21 cellular contexts compared by ENCODE assay signal in the genomic region with DNA sequence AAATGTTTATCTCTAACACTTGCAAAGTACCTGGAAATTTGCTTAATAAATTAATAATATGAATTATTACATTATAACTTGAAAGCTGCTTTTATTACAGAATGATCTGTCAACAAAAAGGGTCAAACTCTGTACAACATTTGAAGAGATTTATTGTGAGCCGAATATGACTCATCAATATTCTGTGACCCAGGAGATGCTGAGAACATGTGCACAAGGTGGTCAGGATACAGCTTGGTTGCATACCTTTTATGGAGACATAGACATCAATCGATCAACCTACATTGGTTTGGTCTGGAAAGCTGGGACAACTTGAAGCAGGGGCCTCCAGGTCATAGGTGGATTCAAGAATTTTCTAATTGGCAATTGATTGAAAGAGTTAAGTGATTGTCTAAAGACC.
"Had no signal": no experiment of that assay in that cellular context is flagged by ENCODE, and none has a peak within 500 bp of the region (broad histone marks: within the 10 kb centered on the region; RNA-seq: fewer than 3 reads in every experiment).

No MANE protein-coding gene starts in this region.

- H3K4me3 ChIP-seq: Peyer's patch, SJCRH30 had no signal

- H3K27me3 ChIP-seq: Peyer's patch had no signal

- H3K27ac ChIP-seq: HL-60, KMS-11, Peyer's patch, SJCRH30 had no signal

- ATAC-seq: Right ventricle myocardium inferior, SK-N-SH treated with all-trans-retinoic acid at 6 μM for 48 hours had no signal

- H3K36me3 ChIP-seq: Peyer's patch, SJCRH30 had no signal

- DNase-seq: IMR-90, Kasumi-1, MM.1S, NCI-H1092 treated with DMSO at 0.1 percent for 48 hours, NCI-H1436, NCI-H187, NCI-H2029, NCI-H2081 treated with DMSO at 0.1 percent for 48 hours, NCI-H2171, NCI-H446, NCI-H510A, NCI-H524 treated with DMSO at 0.1 percent for 48 hours, NCI-H69, NCI-H774, Peyer's patch, SHP77 treated with DMSO at 0.1 percent for 48 hours, SJCRH30 had no signal

- H3K9ac ChIP-seq: KMS-11 had no signal

- H3K9me3 ChIP-seq: Peyer's patch, SJCRH30 had no signal

- H3K4me2 ChIP-seq: KMS-11 had no signal

- H3K4me1 ChIP-seq: Peyer's patch, SJCRH30 had no signal
